Comparison of ENCODE assay signal across 8 cellular contexts in the genomic region with DNA sequence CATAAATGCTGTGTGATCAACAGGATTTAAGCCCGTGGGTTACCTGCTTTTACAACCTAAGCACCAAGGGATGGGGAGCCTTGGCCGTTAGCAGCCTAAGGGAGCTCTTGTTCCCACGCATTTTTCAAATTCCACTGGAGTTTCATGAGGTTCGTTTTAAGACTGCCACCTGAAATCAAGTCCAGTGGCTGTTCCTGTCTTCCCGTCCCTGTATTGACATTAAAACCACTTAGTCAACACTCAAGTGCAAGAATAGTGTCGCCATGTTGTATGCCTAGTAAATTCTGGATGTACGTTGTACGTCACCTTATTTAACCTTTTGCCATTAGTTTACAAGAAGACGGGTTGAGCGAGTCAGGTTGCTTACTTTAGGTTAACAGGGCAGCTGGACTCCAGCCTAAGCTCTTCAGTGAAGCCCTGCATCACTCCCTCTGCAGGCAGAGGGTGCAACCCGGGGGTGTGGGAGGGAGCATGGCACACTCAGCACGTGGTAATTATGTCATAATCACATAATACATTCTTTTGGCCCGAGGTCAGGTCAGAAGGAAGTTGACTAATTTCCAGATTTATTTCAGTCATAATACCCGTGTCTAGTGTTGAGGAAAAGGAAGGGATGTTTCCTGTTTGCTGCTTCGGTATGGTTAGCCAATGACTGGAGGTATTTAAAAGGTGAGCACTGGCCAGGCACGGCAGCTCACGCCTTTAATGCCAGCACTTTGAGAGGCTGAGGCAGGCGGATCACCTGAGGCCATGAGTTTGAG. TPM values are rescaled to one million over a fixed set of nuclear protein-coding genes. Genes with fewer than 3 reads are reported as not detected.
DNase-seq lines count a peak whose midpoint lies in the region; ATAC-seq, FAIRE-seq and TF ChIP-seq lines count a peak whose summit lies in the region.

No MANE protein-coding gene starts in this region.

- H3K27ac ChIP-seq in psoas muscle: peak overlapping the region; percentile 53

- 22 to 32% (median 24%) methylated on average over 18 of the region's 18 CpGs for WGBS in psoas muscle, 3 donors

- TF ChIP-seq CTCF in NB4 (IDR thresholded peaks at IDR 0.05; ENCODE audit: low read depth, low read length): peak; percentile 13
- peak; percentile 18 for TF ChIP-seq CTCF in psoas muscle (IDR thresholded peaks at IDR 0.05)

- no peak for TF ChIP-seq POLR2A in NB4 (IDR thresholded peaks at IDR 0.05; ENCODE audit: extremely low read depth, insufficient read length)

- intact Hi-C loops in psoas muscle (cut with DNase I): no loop called here

- no peaks in the 10 kb centered on the region for H3K36me3 ChIP-seq in psoas muscle (ENCODE audit: insufficient read depth in 1 of 2, low read depth in 1 of 2)

- no peak for FAIRE-seq in GM19239 (lab: Jason Lieb, UNC)

- H3K9me3 ChIP-seq in psoas muscle: no peaks in the 10 kb centered on the region

- DNase-seq in AML-193 (lab: John Stamatoyannopoulos, UW): peak; percentile 96 to 97
- peak; percentile 29 for DNase-seq in GM19239 (ENCODE audit: insufficient read length, low spot score)
- DNase-seq in NB4 (ENCODE audit: low read depth): peak; percentile 87
- DNase-seq in activated CD8-positive, alpha-beta memory T cell treated with anti-CD3 and anti-CD28 coated beads, Interleukin-2, amount 50 U/mL, for 48 hours: peak; percentile 60
- DNase-seq in glomerular endothelial cell (ENCODE audit: extremely low read depth, low read depth, low spot score): peak; percentile 94
- peak; percentile 63 to 83 for DNase-seq in psoas muscle
- no peak for DNase-seq in HEK293T (ENCODE audit: extremely low spot score)
- no peak for DNase-seq in hypothalamus (lab: John Stamatoyannopoulos, UW)

- no peak overlapping the region for H3K4me3 ChIP-seq in NB4 (ENCODE audit: low read depth, low read length)
- no peak overlapping the region for H3K4me3 ChIP-seq in psoas muscle

- no peaks in the 10 kb centered on the region for H3K27me3 ChIP-seq in psoas muscle (ENCODE audit: insufficient read depth in 3 of 3, low read length in 2 of 3)

- POLR2A ChIA-PET in HEK293T (lab: Yijun Ruan, JAX): no interaction called here

- H3K4me1 ChIP-seq in psoas muscle: peaks cover 43% of the 10 kb centered on the region

- ATAC-seq in psoas muscle: peak; percentile 86 to 98 (median 90)

- CTCF ChIA-PET in HEK293T (lab: Yijun Ruan, JAX): no interaction called here

TF ChIP-seq in HEK293T, 16 proteins besides CTCF, POLR2A, EP300 and RAD21:
- TF ChIP-seq SUZ12 (IDR thresholded peaks at IDR 0.05) (no peak), ZNF384 (IDR thresholded peaks at IDR 0.05) (no peak), CTBP1 (IDR thresholded peaks at IDR 0.05; ENCODE audit: borderline replicate concordance) (no peak), FOXK2 (IDR thresholded peaks at IDR 0.05) (no peak), FOXA1 (IDR thresholded peaks at IDR 0.05) (no peak), TARDBP (IDR thresholded peaks at IDR 0.05) (no peak), SP1 (IDR thresholded peaks at IDR 0.05) (no peak), ARNT (IDR thresholded peaks at IDR 0.05) (no peak), FOXM1 (IDR thresholded peaks at IDR 0.05; ENCODE audit: borderline replicate concordance) (no peak), ELF4 (IDR thresholded peaks at IDR 0.05) (no peak), NFRKB (IDR thresholded peaks at IDR 0.05) (no peak), BHLHE40 (IDR thresholded peaks at IDR 0.05; ENCODE audit: borderline replicate concordance) (no peak)
- TF ChIP-seq, protein P1, sequence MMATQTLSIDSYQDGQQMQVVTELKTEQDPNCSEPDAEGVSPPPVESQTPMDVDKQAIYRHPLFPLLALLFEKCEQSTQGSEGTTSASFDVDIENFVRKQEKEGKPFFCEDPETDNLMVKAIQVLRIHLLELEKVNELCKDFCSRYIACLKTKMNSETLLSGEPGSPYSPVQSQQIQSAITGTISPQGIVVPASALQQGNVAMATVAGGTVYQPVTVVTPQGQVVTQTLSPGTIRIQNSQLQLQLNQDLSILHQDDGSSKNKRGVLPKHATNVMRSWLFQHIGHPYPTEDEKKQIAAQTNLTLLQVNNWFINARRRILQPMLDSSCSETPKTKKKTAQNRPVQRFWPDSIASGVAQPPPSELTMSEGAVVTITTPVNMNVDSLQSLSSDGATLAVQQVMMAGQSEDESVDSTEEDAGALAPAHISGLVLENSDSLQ (IDR thresholded peaks at IDR 0.05): no peak
TF ChIP-seq in HEK293T: peak in this region for 0.

RNA-seq across cellular contexts. Expression of gene CNST, which starts 42.5 kb away (rescaled TPM):
- total RNA-seq in glomerular endothelial cell (8.2 and 13.7 TPM in 2 replicates), psoas muscle (10 to 100 TPM; 17.3 to 64.8 (median 30.9) TPM)
- polyA plus RNA-seq in psoas muscle: 10 to 100 TPM in 2 of 3 donors, 1 to 10 TPM in 1; 9.7 to 56.7 (median 15.9) TPM

RNA-seq across cellular contexts. Expression of gene TFB2M, which starts 42.7 kb away (rescaled TPM):
- total RNA-seq in glomerular endothelial cell (15.1 and 17.7 TPM in 2 replicates), psoas muscle (10 to 100 TPM; 12.8 to 19.3 (median 15.0) TPM)
- 10 to 100 TPM; 20.1 to 39.0 (median 23.2) TPM for polyA plus RNA-seq in psoas muscle

Comparison
In these comparisons a context has a peak if more than half of its experiments do, and no peak if none do; other contexts are left out.
1. DNase-seq: peak in AML-193 (2 of 2), GM19239 (single experiment), NB4 (single experiment), activated CD8-positive, alpha-beta memory T cell treated with anti-CD3 and anti-CD28 coated beads, Interleukin-2, amount 50 U/mL, for 48 hours (single experiment), glomerular endothelial cell (single experiment) and psoas muscle (2 of 2); none in HEK293T (single experiment) and hypothalamus (0 of 51).